In the genomic region with DNA sequence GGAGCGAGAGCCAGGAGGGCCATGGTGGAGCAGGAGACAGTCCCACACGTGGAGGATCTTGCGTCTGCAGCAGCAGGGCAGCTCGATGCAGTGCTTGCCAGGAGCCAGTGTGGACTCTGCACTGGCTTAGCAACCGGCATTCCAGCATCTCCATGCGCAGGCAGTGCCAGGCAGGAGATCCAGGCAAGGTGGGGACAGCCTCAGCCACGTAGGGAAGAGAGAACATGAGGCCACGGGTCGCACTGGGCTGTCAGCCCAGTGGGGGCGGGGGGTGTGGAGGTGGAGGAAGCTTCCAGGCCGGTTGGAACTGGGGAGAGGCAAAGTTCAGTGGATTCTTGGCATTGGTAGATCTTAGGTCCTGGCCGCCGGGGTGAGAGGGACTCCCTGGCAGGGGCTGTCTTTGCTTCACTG, we compare ENCODE assay signal across 23 cellular contexts.
DNase-seq lines count a peak whose midpoint lies in the region; TF ChIP-seq lines count a peak whose summit lies in the region.
"Had no signal": no experiment of that assay in that cellular context is flagged by ENCODE, and none has a peak within 500 bp of the region (broad histone marks: within the 10 kb centered on the region; RNA-seq: fewer than 3 reads in every experiment).

No MANE protein-coding gene starts in this region.

- no peak overlapping the region for H2AFZ ChIP-seq in hepatocyte

- H3K27me3 ChIP-seq in hepatocyte (no peaks in the 10 kb centered on the region), sigmoid colon (no peaks in the 10 kb centered on the region)
- H3K27me3 ChIP-seq: SJSA1 had no signal

- H3K9me3 ChIP-seq in hepatocyte (ENCODE audit: low read depth) (no peaks in the 10 kb centered on the region), sigmoid colon (no peaks in the 10 kb centered on the region)
- H3K9me3 ChIP-seq: BLaER1 treated with 17β-estradiol and CSF1 and Interleukin-3, amounts not matched to agents 10 nM and 100 nM; Caco-2; SJSA1 had no signal

- peaks cover 6% of the 10 kb centered on the region for H3K27me3 Mint-ChIP-seq in endothelial cell (ENCODE audit: unreplicated experiment)

- H3K36me3 Mint-ChIP-seq in endothelial cell (ENCODE audit: low read depth, unreplicated experiment) = peaks cover 4% of the 10 kb centered on the region
- H3K36me3 Mint-ChIP-seq: CD4-positive, alpha-beta memory T cell had no signal

- H3K27ac ChIP-seq in hepatocyte = no peak overlapping the region
- H3K27ac ChIP-seq in sigmoid colon = peak overlapping the region in 1 of 4 donors; percentile 1
- H3K27ac ChIP-seq: BLaER1 treated with 17β-estradiol and CSF1 and Interleukin-3, amounts not matched to agents 10 nM and 100 nM; SJSA1 had no signal

- intact Hi-C loops in sigmoid colon (cut with DNase I) = no loop called here

- H4K20me1 ChIP-seq in hepatocyte (ENCODE audit: insufficient read depth, poor library complexity, severe bottlenecking) = no peaks in the 10 kb centered on the region

- H3K4me3 ChIP-seq in hepatocyte (no peak overlapping the region), sigmoid colon (no peak overlapping the region)
- H3K4me3 ChIP-seq: BLaER1 treated with 17β-estradiol and CSF1 and Interleukin-3, amounts not matched to agents 10 nM and 100 nM; GM12878; SJSA1 had no signal

- no peak for TF ChIP-seq EP300 in sigmoid colon (IDR thresholded peaks at IDR 0.05)

- H3K36me3 ChIP-seq in hepatocyte (replicated peaks; ENCODE audit: insufficient read depth, low read depth) = no peaks in the 10 kb centered on the region
- peaks cover 20 to 43% (median 32%) of the 10 kb centered on the region in 4 donors for H3K36me3 ChIP-seq in sigmoid colon
- H3K36me3 ChIP-seq: BLaER1 treated with 17β-estradiol and CSF1 and Interleukin-3, amounts not matched to agents 10 nM and 100 nM had no signal

- no peak overlapping the region for H3K27ac Mint-ChIP-seq in endothelial cell (ENCODE audit: unreplicated experiment)
- H3K27ac Mint-ChIP-seq: CD4-positive, alpha-beta memory T cell had no signal

- no peak overlapping the region for H3K4me2 ChIP-seq in hepatocyte
- H3K4me2 ChIP-seq: BLaER1 treated with 17β-estradiol and CSF1 and Interleukin-3, amounts not matched to agents 10 nM and 100 nM had no signal

- DNase-seq in GM13977 (ENCODE audit: low spot score) = peak; percentile 9
- peak; percentile 26 for DNase-seq in hepatocyte (ENCODE audit: low spot score)
- peak; percentile 88 for DNase-seq in mesenteric fat pad (ENCODE audit: low spot score)
- DNase-seq in sigmoid colon = peak; percentile 63
- no peak for DNase-seq in NCI-H187 (lab: John Stamatoyannopoulos, UW)
- no peak for DNase-seq in inferior parietal cortex (ENCODE audit: extremely low spot score)
- no peak for DNase-seq in KG1 (lab: John Stamatoyannopoulos, UW)
- no peak for DNase-seq in endothelial cell (ENCODE audit: low spot score)
- DNase-seq: 8988T; Caco-2; CD4-positive, alpha-beta memory T cell; DMS 273 treated with DMSO at 0.1 percent for 48 hours; DND-41; IMR-90; NCI-H1105; NCI-H2081; NCI-H2171; NCI-H345; NCI-H524; NCI-H774 had no signal

- TF ChIP-seq CTCF in GM13977 (IDR thresholded peaks at IDR 0.05; ENCODE audit: extremely low read depth, insufficient read depth, missing control alignments) (no peak), hepatocyte (IDR thresholded peaks at IDR 0.05; ENCODE audit: poor library complexity) (no peak), sigmoid colon (IDR thresholded peaks at IDR 0.05) (no peak), endothelial cell (IDR thresholded peaks at IDR 0.05; ENCODE audit: unreplicated experiment) (no peak)

- in situ Hi-C loops in GM13977 (cut with MboI; ENCODE audit: low pct_unique_long_range_greater_than_20kb, low sequenced_read_pairs, unreplicated experiment) = no loop called here

- H3K9me3 Mint-ChIP-seq in endothelial cell (ENCODE audit: unreplicated experiment) = no peaks in the 10 kb centered on the region
- H3K9me3 Mint-ChIP-seq: CD4-positive, alpha-beta memory T cell had no signal

- H3K4me3 Mint-ChIP-seq in endothelial cell (ENCODE audit: unreplicated experiment) = no peak overlapping the region
- H3K4me3 Mint-ChIP-seq: CD4-positive, alpha-beta memory T cell had no signal

- H3K79me2 ChIP-seq in hepatocyte = no peaks in the 10 kb centered on the region

- no peaks in the 10 kb centered on the region for H3K9me2 ChIP-seq in hepatocyte (replicated peaks; ENCODE audit: insufficient read depth)

- H3K4me1 ChIP-seq in hepatocyte (ENCODE audit: insufficient read depth) = no peaks in the 10 kb centered on the region
- H3K4me1 ChIP-seq in sigmoid colon = peaks cover 0 to 19% (median 17%) of the 10 kb centered on the region in 4 donors
- H3K4me1 ChIP-seq: Caco-2, SJSA1 had no signal

- no peak for TF ChIP-seq POLR2A in sigmoid colon (IDR thresholded peaks at IDR 0.05)

- 79% methylated on average over 13 of the region's 13 CpGs for WGBS in hepatocyte (ENCODE audit: low lambda C conversion rate, missing lambda C conversion rate)
- 21 to 61% methylated on average over 13 of the region's 13 CpGs for WGBS in sigmoid colon, 2 donors

- H3K4me1 Mint-ChIP-seq in endothelial cell (ENCODE audit: unreplicated experiment) = no peaks in the 10 kb centered on the region

Comparison
In these comparisons a context has a peak if more than half of its experiments do, and no peak if none do; other contexts are left out.
1. DNase-seq: peak in GM13977 (single experiment), hepatocyte (single experiment), mesenteric fat pad (single experiment) and sigmoid colon (single experiment); none in NCI-H187 (0 of 2), inferior parietal cortex (single experiment), KG1 (single experiment) and endothelial cell (single experiment).